29 cellular contexts compared by ENCODE assay signal in genomic region chr11:34609850-34610249, GRCh38. TPM values are rescaled to one million over a fixed set of nuclear protein-coding genes. Genes with fewer than 3 reads are reported as not detected.
DNase-seq lines count a peak whose midpoint lies in the region; ATAC-seq, FAIRE-seq and TF ChIP-seq lines count a peak whose summit lies in the region.
"Had no signal": no experiment of that assay in that cellular context is flagged by ENCODE, and none has a peak within 500 bp of the region (broad histone marks: within the 10 kb centered on the region; RNA-seq: fewer than 3 reads in every experiment).

No MANE protein-coding gene starts in this region.

- no peak overlapping the region for H2BK120ac ChIP-seq in H1 (replicated peaks; ENCODE audit: low read depth, low read length)

- H3K9ac ChIP-seq in H1 (replicated peaks in 1 of 4; ENCODE audit: extremely low read depth in 1 of 4, low read depth in 3 of 4, low read length in 3 of 4): no peak overlapping the region
- H3K9ac ChIP-seq: GM23248, neural progenitor cell had no signal

- H4K20me1 ChIP-seq in H1 (replicated peaks in 1 of 2; ENCODE audit: control insufficient read depth in 1 of 2, insufficient read depth in 2 of 2, low read length in 2 of 2): no peaks in the 10 kb centered on the region

- H4K8ac ChIP-seq in H1 (ENCODE audit: extremely low read depth, insufficient read depth, low read length): no peak overlapping the region

- H4K91ac ChIP-seq in H1 (replicated peaks; ENCODE audit: insufficient read length, low read length): no peak overlapping the region

- 89% methylated on average over 7 of the region's 7 CpGs; no CpG with 5 or more reads in 1 of the 2 experiments for WGBS in H1 (ENCODE audit: extremely low coverage in 1 of 2, insufficient coverage in 1 of 2, insufficient read length in 1 of 2, insufficient replicate concordance in 2 of 2, low coverage in 1 of 2, low lambda C conversion rate in 2 of 2, missing lambda C conversion rate in 1 of 2), 2 experiments

- H3K9me3 ChIP-seq in H1 (ENCODE audit: insufficient read depth in 2 of 2, low read depth in 1 of 2, low read length in 1 of 2): no peaks in the 10 kb centered on the region
- H3K9me3 ChIP-seq: ascending aorta, Caco-2, heart right ventricle, MG63 had no signal

- no peak overlapping the region for H2BK5ac ChIP-seq in H1 (ENCODE audit: low read depth, low read length)

- H3K4me1 ChIP-seq in H1 (replicated peaks in 1 of 4; ENCODE audit: control insufficient read depth in 3 of 4, insufficient read depth in 4 of 4, low read length in 3 of 4): no peaks in the 10 kb centered on the region
- H3K4me1 ChIP-seq: ascending aorta, neural progenitor cell had no signal

- DNase-seq in Daoy (ENCODE audit: low read depth) (peak; percentile 53), RKO (ENCODE audit: low spot score) (peak; percentile 42), H1 (ENCODE audit: low read depth in 1 of 2, low spot score in 2 of 2) (no peak), kidney tubule cell (ENCODE audit: low spot score) (peak; percentile 82), GF-D8 (lab: John Stamatoyannopoulos, UW) (no peak), RPMI8226 (no peak), HUDEP-2 (lab: John Stamatoyannopoulos, UW; ENCODE audit: unreplicated experiment in 76 of 76) (no peak)
- DNase-seq: activated CD4-positive, alpha-beta T cell treated with anti-CD3 and anti-CD28 coated beads for 48 hours; activated CD8-positive, alpha-beta memory T cell treated with anti-CD3 and anti-CD28 coated beads for 24 hours; activated effector memory CD4-positive, alpha-beta T cell treated with Interleukin-2 at 50 U/mL for 16 hours; activated naive CD8-positive, alpha-beta T cell treated with anti-CD3 and anti-CD28 coated beads for 36 hours; C1 segment of cervical spinal cord; Caco-2; DND-41; GM23248; heart right ventricle; MG63; NCI-H2029; NCI-H446; NCI-H82; SHP77; stimulated activated CD4-positive, alpha-beta T cell treated with anti-CD3 and anti-CD28 coated beads, Interleukin-15, amount 100 ng/mL, for 24 hours; stimulated activated naive CD4-positive, alpha-beta T cell treated with Interleukin-2 at 50 U/mL for 16 hours had no signal

- H3K27me3 ChIP-seq in H1 (replicated peaks in 1 of 4; ENCODE audit: control insufficient read depth in 3 of 4, extremely low read depth in 1 of 4, insufficient read depth in 3 of 4, low read length in 3 of 4): no peaks in the 10 kb centered on the region
- H3K27me3 ChIP-seq: ascending aorta, heart right ventricle, MG63, neural progenitor cell had no signal

- no peak overlapping the region for H3K56ac ChIP-seq in H1 (replicated peaks; ENCODE audit: insufficient read length, low read depth, low read length)

- no peak overlapping the region for H3K23ac ChIP-seq in H1 (ENCODE audit: insufficient read length)

- H2AK5ac ChIP-seq in H1 (ENCODE audit: low read depth, low read length): no peak overlapping the region

- H3K79me2 ChIP-seq in H1 (ENCODE audit: control insufficient read depth in 1 of 2, insufficient read depth in 2 of 2, low read length in 2 of 2): no peaks in the 10 kb centered on the region

- no peak overlapping the region for H2BK20ac ChIP-seq in H1 (ENCODE audit: low read length)

- H3K4me3 ChIP-seq in H1 (ENCODE audit: extremely low read depth in 1 of 4, insufficient read depth in 2 of 4, low read depth in 3 of 4, low read length in 4 of 4): no peak overlapping the region
- H3K4me3 ChIP-seq: ascending aorta, GM23248, heart right ventricle, MG63, neural progenitor cell had no signal

- no peak overlapping the region for H3K4me2 ChIP-seq in H1 (ENCODE audit: insufficient read depth in 1 of 2, low read depth in 2 of 2, low read length in 2 of 2)
- H3K4me2 ChIP-seq: neural progenitor cell had no signal

- no peak overlapping the region for H3K18ac ChIP-seq in H1 (ENCODE audit: extremely low read depth, low read length)

- no peak overlapping the region for H3K27ac ChIP-seq in H1 (ENCODE audit: low read depth, low read length)
- H3K27ac ChIP-seq: ascending aorta, GM23248, heart right ventricle, neural progenitor cell, VCaP had no signal

- CTCF ChIA-PET in H1 (lab: Charles Lee; ENCODE audit: partially characterized antibody): interaction anchor here (0.7 to 1.1 kb wide), 2 partner anchors 96 to 240 kb away, joined by 3 read pairs; partner anchors contain the start of gene ELF5

- POLR2A ChIA-PET in H1 (lab: Charles Lee; ENCODE audit: partially characterized antibody): no interaction called here

- H3K79me1 ChIP-seq in H1 (ENCODE audit: low read depth, low read length): no peaks in the 10 kb centered on the region

- TF ChIP-seq POLR2A in H1 (IDR thresholded peaks at IDR 0.05; ENCODE audit: control extremely low read depth in 1 of 2, low read depth in 2 of 2, low read length in 2 of 2): no peak

- ATAC-seq in HG02885 (IDR thresholded peaks at IDR 0.05; ENCODE audit: poor library complexity, unreplicated experiment): no peak
- ATAC-seq: heart right ventricle had no signal

- no peak for TF ChIP-seq EP300 in H1 (IDR thresholded peaks at IDR 0.05; ENCODE audit: borderline replicate concordance in 1 of 2, low read depth in 2 of 2, low read length in 2 of 2)

- H4K5ac ChIP-seq in H1 (ENCODE audit: insufficient read length, low read depth, low read length): no peak overlapping the region

- H2BK12ac ChIP-seq in H1 (ENCODE audit: low read depth, low read length): no peak overlapping the region

- FAIRE-seq in H1 (lab: Jason Lieb, UNC): no peak
- FAIRE-seq: endothelial cell of umbilical vein, GM12891 had no signal

- H2AFZ ChIP-seq in H1 (ENCODE audit: low read length): no peak overlapping the region
- H2AFZ ChIP-seq: GM23248, neural progenitor cell had no signal

- no peak overlapping the region for H3K14ac ChIP-seq in H1 (ENCODE audit: insufficient read length)

- 0 out of 2 replicates have a peak overlapping the region, but pooled peaks have one; percentile 8 for H2BK15ac ChIP-seq in H1 (ENCODE audit: low read length)

- no peak for TF ChIP-seq CTCF in H1 (IDR thresholded peaks at IDR 0.05; ENCODE audit: control extremely low read depth in 1 of 3, insufficient read depth in 1 of 3, low read depth in 1 of 3, low read length in 3 of 3)

- TF ChIP-seq RAD21 in H1 (IDR thresholded peaks at IDR 0.05 in 1 of 2, conservative IDR thresholded peaks at IDR 0.05 in 1 of 2; ENCODE audit: low read depth in 2 of 2, low read length in 2 of 2): no peak

- no peaks in the 10 kb centered on the region for H3K23me2 ChIP-seq in H1 (ENCODE audit: low read depth, low read length)

- H3K36me3 ChIP-seq in H1 (ENCODE audit: control insufficient read depth in 2 of 4, insufficient read depth in 4 of 4, low read length in 3 of 4): no peaks in the 10 kb centered on the region
- H3K36me3 ChIP-seq: ascending aorta, heart right ventricle, MG63, neural progenitor cell had no signal

- no peak overlapping the region for H3K4ac ChIP-seq in H1 (replicated peaks; ENCODE audit: insufficient read length, low read depth, low read length)

TF ChIP-seq in H1, 55 proteins besides CTCF, POLR2A, EP300 and RAD21:
- no peak for TF ChIP-seq NANOG (IDR thresholded peaks at IDR 0.05; ENCODE audit: insufficient read depth, low read depth, low read length, poor library complexity, severe bottlenecking)
- no peak for TF ChIP-seq CEBPB (IDR thresholded peaks at IDR 0.05; ENCODE audit: low read depth, low read length)
- TF ChIP-seq CBX8 (IDR thresholded peaks at IDR 0.05; ENCODE audit: borderline replicate concordance, low read depth, low read length): no peak
- no peak for TF ChIP-seq EZH2 (IDR thresholded peaks at IDR 0.05; ENCODE audit: low read depth, low read length, severe bottlenecking)
- no peak for TF ChIP-seq GTF2F1 (IDR thresholded peaks at IDR 0.05; ENCODE audit: borderline replicate concordance, low read depth, low read length)
- no peak for TF ChIP-seq MAFK (IDR thresholded peaks at IDR 0.05; ENCODE audit: low read depth, low read length)
- no peak for TF ChIP-seq BRCA1 (IDR thresholded peaks at IDR 0.05; ENCODE audit: low read depth, low read length)
- TF ChIP-seq SP2 (IDR thresholded peaks at IDR 0.05; ENCODE audit: low read length): no peak
- TF ChIP-seq FOSL1 (IDR thresholded peaks at IDR 0.05; ENCODE audit: insufficient read depth, low read depth, low read length): no peak
- no peak for TF ChIP-seq BACH1 (IDR thresholded peaks at IDR 0.05; ENCODE audit: low read length)
- no peak for TF ChIP-seq KDM5A (IDR thresholded peaks at IDR 0.05; ENCODE audit: low read length)
- TF ChIP-seq RNF2 (IDR thresholded peaks at IDR 0.05; ENCODE audit: borderline replicate concordance, low read depth, low read length, missing control alignments, poor library complexity, severe bottlenecking): no peak
- TF ChIP-seq KDM1A (IDR thresholded peaks at IDR 0.05; ENCODE audit: borderline replicate concordance, low read length): no peak
- no peak for TF ChIP-seq EGR1 (IDR thresholded peaks at IDR 0.05; ENCODE audit: borderline replicate concordance, low read depth, low read length)
- TF ChIP-seq CHD2 (IDR thresholded peaks at IDR 0.05; ENCODE audit: low read length): no peak

RNA-seq across cellular contexts. Expression of gene EHF, which starts 11.0 kb away (rescaled TPM):
- 0.57 and 1.1 TPM in 2 replicates for total RNA-seq in Daoy (2014; rRNA removed; shearing (Covaris generic))
- total RNA-seq in H1 (2021; fragmentation: NEBNext Ultra II Directional; extraction: Animal tissue kit (Norgen Biotek cat#: 25700)): not detected in 2 replicates
- not detected in 2 replicates for polyA plus RNA-seq in H1 (2011; rRNA removed)
- polyA plus RNA-seq in H1 (2011; cell fraction: cytosol; rRNA removed): not detected
- polyA plus RNA-seq in H1 (2011; cell fraction: nucleus; rRNA removed): not detected
- polyA plus RNA-seq in H1 (2012, experiment 1 of 2): not detected in 4 replicates
- not detected for polyA plus RNA-seq in H1 (2012, experiment 2 of 2)
- polyA plus RNA-seq in H1 (2013, experiment 1 of 2): not detected
- not detected for polyA plus RNA-seq in H1 (2013, experiment 2 of 2)
- not detected in 2 replicates for polyA minus RNA-seq in H1 (2011; rRNA and poly(A)+ RNA removed)
- not detected for polyA minus RNA-seq in H1 (2011; cell fraction: cytosol; rRNA and poly(A)+ RNA removed)
- not detected for polyA minus RNA-seq in H1 (2011; cell fraction: nucleus; rRNA and poly(A)+ RNA removed)
- total RNA-seq: activated naive CD8-positive, alpha-beta T cell treated with anti-CD3 and anti-CD28 coated beads for 36 hours; ascending aorta; endothelial cell of umbilical vein; GM23248 had no signal
- polyA plus RNA-seq: endothelial cell of umbilical vein, GM23248 had no signal

Comparison
In these comparisons a context has a peak if more than half of its experiments do, and no peak if none do; other contexts are left out.
1. DNase-seq: peak in Daoy (single experiment), RKO (single experiment) and kidney tubule cell (single experiment); none in H1 (0 of 2), GF-D8 (single experiment), RPMI8226 (single experiment) and HUDEP-2 (0 of 76).